20 cellular contexts compared by ENCODE assay signal in the genomic region with DNA sequence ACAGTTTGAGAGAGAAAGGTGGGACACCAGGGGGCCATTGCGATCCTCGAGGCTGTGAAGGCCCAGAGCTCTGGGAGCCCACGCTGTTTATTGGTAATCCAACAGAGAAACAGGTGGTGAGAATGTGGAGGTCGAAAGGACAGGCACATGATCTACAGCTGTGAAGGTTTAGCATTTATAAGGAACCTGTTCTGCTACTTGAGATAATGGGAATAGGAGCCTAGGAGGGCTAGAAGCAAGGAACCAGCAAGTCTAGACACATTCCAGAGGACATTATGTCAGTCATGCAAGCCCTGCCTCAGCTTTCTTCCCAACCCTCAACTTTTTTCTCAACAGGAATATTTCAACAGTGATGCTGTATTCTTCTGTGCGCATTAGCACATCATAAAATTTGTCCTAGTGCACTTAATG. TPM values are rescaled to one million over a fixed set of nuclear protein-coding genes. Genes with fewer than 3 reads are reported as not detected.
"Had no signal": no experiment of that assay in that cellular context is flagged by ENCODE, and none has a peak within 500 bp of the region (broad histone marks: within the 10 kb centered on the region; RNA-seq: fewer than 3 reads in every experiment).

No MANE protein-coding gene starts in this region.

- H3K9me3 ChIP-seq: prostate gland had no signal

- DNase-seq: activated CD8-positive, alpha-beta memory T cell treated with anti-CD3 and anti-CD28 coated beads for 24 hours; activated effector memory CD4-positive, alpha-beta T cell treated with anti-CD3 and anti-CD28 coated beads, Interleukin-2, amount 50 U/mL, for 16 hours; activated T-cell treated with anti-CD3 and anti-CD28 coated beads, Interleukin-2, amount 50 U/mL, for 72 hours; effector CD8-positive, alpha-beta T cell; foreskin fibroblast; hippocampal formation; midbrain; right cardiac atrium; stimulated activated CD4-positive, alpha-beta T cell treated with anti-CD3 and anti-CD28 coated beads, Interleukin-4, amount 100 ng/mL, for 1 hour; stimulated activated naive CD8-positive, alpha-beta T cell treated with anti-CD3 and anti-CD28 coated beads, Interleukin-15, amount 100 ng/mL, for 72 hours; T-helper 1 cell; T-helper 9 cell; transverse colon had no signal

- H3K4me1 ChIP-seq: ascending aorta, breast epithelium, prostate gland, suprapubic skin, transverse colon had no signal

- H3K4me3 ChIP-seq: ascending aorta, breast epithelium, prostate gland, skin epidermis, suprapubic skin, transverse colon had no signal

- H3K4me1 Mint-ChIP-seq: activated naive CD4-positive, alpha-beta T cell treated with anti-CD3 and anti-CD28 coated beads, Interleukin-2, amount 50 U/mL, for 24 hours; stimulated activated naive CD8-positive, alpha-beta T cell treated with anti-CD3 and anti-CD28 coated beads, Interleukin-15, amount 100 ng/mL, for 72 hours had no signal

- H3K27me3 Mint-ChIP-seq: activated naive CD4-positive, alpha-beta T cell treated with anti-CD3 and anti-CD28 coated beads, Interleukin-2, amount 50 U/mL, for 24 hours; stimulated activated naive CD8-positive, alpha-beta T cell treated with anti-CD3 and anti-CD28 coated beads, Interleukin-15, amount 100 ng/mL, for 72 hours had no signal

- H3K4me3 Mint-ChIP-seq: activated naive CD4-positive, alpha-beta T cell treated with anti-CD3 and anti-CD28 coated beads, Interleukin-2, amount 50 U/mL, for 24 hours; activated T-cell treated with anti-CD3 and anti-CD28 coated beads, Interleukin-2, amount 50 U/mL, for 72 hours; stimulated activated naive CD8-positive, alpha-beta T cell treated with anti-CD3 and anti-CD28 coated beads, Interleukin-15, amount 100 ng/mL, for 72 hours had no signal

- H3K27ac Mint-ChIP-seq: activated naive CD4-positive, alpha-beta T cell treated with anti-CD3 and anti-CD28 coated beads, Interleukin-2, amount 50 U/mL, for 24 hours; activated T-cell treated with anti-CD3 and anti-CD28 coated beads, Interleukin-2, amount 50 U/mL, for 72 hours; stimulated activated naive CD8-positive, alpha-beta T cell treated with anti-CD3 and anti-CD28 coated beads, Interleukin-15, amount 100 ng/mL, for 72 hours had no signal

- H3K27me3 ChIP-seq: ascending aorta, breast epithelium, suprapubic skin, transverse colon had no signal

- H3K36me3 ChIP-seq: breast epithelium, prostate gland had no signal

- H3K27ac ChIP-seq: ascending aorta, breast epithelium, prostate gland, skin epidermis, suprapubic skin, transverse colon had no signal

RNA-seq across cellular contexts. Expression of a gene that starts 25.3 kb away (rescaled TPM):
- total RNA-seq: ascending aorta, myocyte had no signal
